In the genomic region with DNA sequence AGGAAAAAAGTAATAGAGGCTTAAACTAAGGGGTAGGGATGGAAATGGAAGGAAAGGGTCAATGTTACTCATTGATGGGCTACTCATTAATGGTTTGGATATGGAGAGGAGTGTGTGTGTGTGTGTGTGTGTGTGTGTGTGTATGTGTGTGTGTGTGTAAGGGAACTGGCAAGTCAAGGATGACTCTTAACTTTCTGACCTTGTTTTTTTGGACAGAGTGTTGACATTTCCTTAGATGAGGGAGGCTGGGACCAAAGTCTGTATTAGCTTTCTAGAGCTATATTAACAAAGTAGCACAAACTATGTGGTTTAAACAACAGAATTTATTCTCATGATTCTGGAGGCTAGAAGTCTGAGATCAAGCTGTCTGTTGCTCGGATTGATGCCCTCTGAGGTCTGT, we compare ENCODE assay signal across 9 cellular contexts.
"Had no signal": no experiment of that assay in that cellular context is flagged by ENCODE, and none has a peak within 500 bp of the region (broad histone marks: within the 10 kb centered on the region; RNA-seq: fewer than 3 reads in every experiment).

No MANE protein-coding gene starts in this region.

- FAIRE-seq: K562 had no signal

- DNase-seq: GM23248, GOT3, H7, HFFc6, KG1 had no signal

- H3K36me3 ChIP-seq: HAP-1 had no signal

- H3K27ac ChIP-seq: GM23248, HL-60 had no signal

- H3K9ac ChIP-seq: GM23248 had no signal

- ATAC-seq: HCT116, K562 had no signal

- H3K9me3 ChIP-seq: HAP-1 had no signal

- H3K4me1 ChIP-seq: HAP-1 had no signal

- H3K4me3 ChIP-seq: GM23248, HAP-1, K562 had no signal
